In genomic region chr3:152287898-152288576, GRCh38 we compare ENCODE assay signal across 10 cellular contexts. TPM values are rescaled to one million over a fixed set of nuclear protein-coding genes. Genes with fewer than 3 reads are reported as not detected.
DNase-seq lines count a peak whose midpoint lies in the region; FAIRE-seq and TF ChIP-seq lines count a peak whose summit lies in the region.
"Had no signal": no experiment of that assay in that cellular context is flagged by ENCODE, and none has a peak within 500 bp of the region (broad histone marks: within the 10 kb centered on the region; RNA-seq: fewer than 3 reads in every experiment).

No MANE protein-coding gene starts in this region.

- H3K27me3 ChIP-seq in OCI-LY1 (ENCODE audit: insufficient read depth, low read length): no peaks in the 10 kb centered on the region
- no peaks in the 10 kb centered on the region for H3K27me3 ChIP-seq in bronchial epithelial cell (ENCODE audit: control insufficient read depth, insufficient read depth, low read length)
- H3K27me3 ChIP-seq in trophoblast cell (ENCODE audit: insufficient read depth, low read length): no peaks in the 10 kb centered on the region
- H3K27me3 ChIP-seq in PC-9 (ENCODE audit: insufficient read depth, low read depth): no peaks in the 10 kb centered on the region
- H3K27me3 ChIP-seq in hepatocyte: no peaks in the 10 kb centered on the region
- no peaks in the 10 kb centered on the region for H3K27me3 ChIP-seq in dorsolateral prefrontal cortex

- no peak overlapping the region for H3K18ac ChIP-seq in trophoblast cell (ENCODE audit: low read length)

- H4K20me1 ChIP-seq in OCI-LY1 (ENCODE audit: insufficient read depth, low read length): peaks cover 3% of the 10 kb centered on the region
- peaks cover 11% of the 10 kb centered on the region; the same call in 1 of the 2 replicates for H4K20me1 ChIP-seq in PC-9 (ENCODE audit: insufficient read depth)
- H4K20me1 ChIP-seq in hepatocyte (ENCODE audit: insufficient read depth, poor library complexity, severe bottlenecking): peaks cover 63% of the 10 kb centered on the region

- no peak overlapping the region for H2AK5ac ChIP-seq in trophoblast cell (ENCODE audit: low read length)

- no TSS peak for BruUV-seq in PC-9 (replicated peaks; lab: Mats Ljungman, UMichigan)

- DNase-seq in ELR (ENCODE audit: low read depth): peak; percentile 89
- DNase-seq in bronchial epithelial cell (ENCODE audit: low read depth): peak; percentile 77
- peak; percentile 30 to 57 for DNase-seq in trophoblast cell
- no peak for DNase-seq in PC-9
- DNase-seq in hepatocyte (ENCODE audit: low spot score): no peak
- no peak for DNase-seq in dorsolateral prefrontal cortex
- no peak for DNase-seq in NCI-H146 treated with DMSO at 0.1 percent for 48 hours (lab: John Stamatoyannopoulos, UW; ENCODE audit: unreplicated experiment)
- DNase-seq: NCI-H1694, retina had no signal

- CTCF ChIA-PET in PC-9 (lab: Charles Lee): no interaction called here

- intact Hi-C loops in PC-9 (cut with micrococcal nuclease; ENCODE audit: unreplicated experiment): no loop called here
- intact Hi-C loops in dorsolateral prefrontal cortex (cut with DNase I): no loop called here

- FAIRE-seq in bronchial epithelial cell (lab: Jason Lieb, UNC): no peak

- H2BK120ac ChIP-seq in trophoblast cell (ENCODE audit: insufficient read depth, low read length, poor library complexity): no peak overlapping the region

- H3K27ac ChIP-seq in OCI-LY1 (ENCODE audit: low read depth, low read length, poor library complexity, severe bottlenecking) (no peak overlapping the region), trophoblast cell (ENCODE audit: low read depth, low read length) (no peak overlapping the region), PC-9 (no peak overlapping the region), hepatocyte (no peak overlapping the region), dorsolateral prefrontal cortex (peak overlapping the region in 18 of 59 donors; percentile 0 to 34 (median 14))

- no peak overlapping the region for H3K14ac ChIP-seq in trophoblast cell (ENCODE audit: low read length)

- H4K91ac ChIP-seq in trophoblast cell (ENCODE audit: low read depth, low read length): no peak overlapping the region

- H3K4me3 ChIP-seq in OCI-LY1 (ENCODE audit: low read depth, low read length, poor library complexity, severe bottlenecking) (no peak overlapping the region), bronchial epithelial cell (ENCODE audit: low read depth, low read length) (no peak overlapping the region), trophoblast cell (ENCODE audit: low read depth, low read length) (no peak overlapping the region), PC-9 (no peak overlapping the region), hepatocyte (no peak overlapping the region), dorsolateral prefrontal cortex (no peak overlapping the region)

- no CpG with 5 or more reads among the region's 6 CpGs for WGBS in trophoblast cell (ENCODE audit: extremely low coverage, insufficient coverage, insufficient read length)
- WGBS in hepatocyte (ENCODE audit: low lambda C conversion rate, missing lambda C conversion rate): 83% methylated on average over 6 of the region's 6 CpGs

- no peak overlapping the region for H4K8ac ChIP-seq in trophoblast cell (ENCODE audit: low read depth, low read length)

- no peaks in the 10 kb centered on the region for H3K79me1 ChIP-seq in trophoblast cell (ENCODE audit: low read length)

- no peak overlapping the region for H3K4ac ChIP-seq in trophoblast cell (ENCODE audit: low read depth, low read length)

- TF ChIP-seq CTCF in OCI-LY1 (IDR thresholded peaks at IDR 0.05; ENCODE audit: low read length): no peak
- no peak for TF ChIP-seq CTCF in bronchial epithelial cell (IDR thresholded peaks at IDR 0.05; ENCODE audit: insufficient read depth, low read length, severe bottlenecking)
- TF ChIP-seq CTCF in PC-9 (conservative IDR thresholded peaks at IDR 0.05): no peak
- no peak for TF ChIP-seq CTCF in hepatocyte (IDR thresholded peaks at IDR 0.05; ENCODE audit: poor library complexity)
- no peak for TF ChIP-seq CTCF in dorsolateral prefrontal cortex (IDR thresholded peaks at IDR 0.05 in 54 of 56, conservative IDR thresholded peaks at IDR 0.05 in 2 of 56; ENCODE audit: low read depth in 1 of 56, partially characterized antibody in 56 of 56)

- H3K9me2 ChIP-seq in OCI-LY1 (ENCODE audit: low read depth, low read length): no peaks in the 10 kb centered on the region
- no peaks in the 10 kb centered on the region for H3K9me2 ChIP-seq in PC-9 (ENCODE audit: insufficient read depth)
- H3K9me2 ChIP-seq in hepatocyte (replicated peaks; ENCODE audit: insufficient read depth): no peaks in the 10 kb centered on the region

- POLR2A ChIA-PET in PC-9 (lab: Charles Lee; ENCODE audit: unreplicated experiment): interaction anchor here (0.7 kb wide), 1 partner anchor 18 kb away, joined by 4 read pairs; no protein-coding TSS in a partner anchor

- H2BK12ac ChIP-seq in trophoblast cell (ENCODE audit: low read length): no peak overlapping the region

- peaks cover 97% of the 10 kb centered on the region for H3K79me2 ChIP-seq in OCI-LY1 (ENCODE audit: insufficient read depth, low read length)
- no peaks in the 10 kb centered on the region for H3K79me2 ChIP-seq in trophoblast cell (ENCODE audit: control insufficient read depth, insufficient read depth, low read length, poor library complexity)
- H3K79me2 ChIP-seq in PC-9 (ENCODE audit: low read depth): peaks cover 95% of the 10 kb centered on the region
- peaks cover 97% of the 10 kb centered on the region for H3K79me2 ChIP-seq in hepatocyte

- H2AFZ ChIP-seq in OCI-LY1 (ENCODE audit: low read length) (no peak overlapping the region), trophoblast cell (ENCODE audit: insufficient read depth, low read length, poor library complexity) (no peak overlapping the region), PC-9 (no peak overlapping the region), hepatocyte (no peak overlapping the region)

- H3F3A ChIP-seq in OCI-LY1 (ENCODE audit: insufficient read depth, low read length): no peaks in the 10 kb centered on the region
- peaks cover 10% of the 10 kb centered on the region for H3F3A ChIP-seq in PC-9 (ENCODE audit: insufficient read depth, low read depth)

- no peak overlapping the region for H3K23ac ChIP-seq in trophoblast cell (ENCODE audit: low read length)

- peak overlapping the region; percentile 41 for H3K4me2 ChIP-seq in OCI-LY1 (ENCODE audit: low read length)
- H3K4me2 ChIP-seq in trophoblast cell (ENCODE audit: low read length): no peak overlapping the region
- H3K4me2 ChIP-seq in PC-9: no peak overlapping the region
- no peak overlapping the region for H3K4me2 ChIP-seq in hepatocyte

- H3K9ac ChIP-seq in OCI-LY1 (ENCODE audit: low read length) (no peak overlapping the region), trophoblast cell (ENCODE audit: low read length) (no peak overlapping the region)

- H2BK5ac ChIP-seq in trophoblast cell (ENCODE audit: low read depth, low read length, poor library complexity): no peak overlapping the region

- no peak overlapping the region for H4K12ac ChIP-seq in trophoblast cell (ENCODE audit: low read depth, low read length)

- H3K4me1 ChIP-seq in OCI-LY1 (ENCODE audit: insufficient read depth, low read length, severe bottlenecking): peaks cover 94% of the 10 kb centered on the region
- H3K4me1 ChIP-seq in trophoblast cell (ENCODE audit: control insufficient read depth in 1 of 2, insufficient read depth in 2 of 2, low read length in 2 of 2): no peaks in the 10 kb centered on the region
- peaks cover 8% of the 10 kb centered on the region for H3K4me1 ChIP-seq in PC-9 (replicated peaks; ENCODE audit: insufficient read depth)
- peaks cover 2% of the 10 kb centered on the region for H3K4me1 ChIP-seq in hepatocyte (ENCODE audit: insufficient read depth)

- H3K9me3 ChIP-seq in OCI-LY1 (ENCODE audit: low read length) (no peaks in the 10 kb centered on the region), trophoblast cell (ENCODE audit: insufficient read depth, low read depth, low read length) (no peaks in the 10 kb centered on the region), PC-9 (ENCODE audit: insufficient read depth, low read depth) (no peaks in the 10 kb centered on the region), hepatocyte (ENCODE audit: low read depth) (no peaks in the 10 kb centered on the region)

- H3K36me3 ChIP-seq in OCI-LY1 (ENCODE audit: insufficient read depth, low read length) (peaks cover 32% of the 10 kb centered on the region; the same call in 1 of the 2 replicates), bronchial epithelial cell (ENCODE audit: control insufficient read depth, insufficient read depth, low read length) (no peaks in the 10 kb centered on the region), trophoblast cell (ENCODE audit: control insufficient read depth in 1 of 2, insufficient read depth in 2 of 2, low read length in 2 of 2) (no peaks in the 10 kb centered on the region), PC-9 (ENCODE audit: low read depth) (0 out of 2 replicates have a peak, but pooled peaks cover 2% of the 10 kb centered on the region), hepatocyte (replicated peaks; ENCODE audit: insufficient read depth, low read depth) (no peaks in the 10 kb centered on the region)

RNA-seq across cellular contexts. Expression of gene MBNL1, which starts 19.3 kb away (rescaled TPM):
- total RNA-seq in bronchial epithelial cell (54.8 and 79.5 TPM in 2 replicates), PC-9 (2021) (122 and 176 TPM in 2 replicates), hepatocyte (98.5 and 104 TPM in 2 replicates), dorsolateral prefrontal cortex (100 to 1,000 TPM; 106 to 168 (median 132) TPM)
- 9.2 and 9.7 TPM in 2 replicates for polyA plus RNA-seq in trophoblast cell (2013)
- 20.5 and 27.9 TPM in 2 replicates for polyA plus RNA-seq in hepatocyte

Comparison
In these comparisons a context has a peak if more than half of its experiments do, and no peak if none do; other contexts are left out.
1. DNase-seq: peak in ELR (single experiment), bronchial epithelial cell (single experiment) and trophoblast cell (2 of 2); none in PC-9 (0 of 2), hepatocyte (single experiment), dorsolateral prefrontal cortex (0 of 10) and NCI-H146 treated with DMSO at 0.1 percent for 48 hours (single experiment).